ENCODE assay signal across 11 cellular contexts in genomic region chr13:102771298-102772041, GRCh38. TPM values are rescaled to one million over a fixed set of nuclear protein-coding genes. Genes with fewer than 3 reads are reported as not detected.
DNase-seq lines count a peak whose midpoint lies in the region; ATAC-seq and TF ChIP-seq lines count a peak whose summit lies in the region.
"Had no signal": no experiment of that assay in that cellular context is flagged by ENCODE, and none has a peak within 500 bp of the region (broad histone marks: within the 10 kb centered on the region; RNA-seq: fewer than 3 reads in every experiment).

No MANE protein-coding gene starts in this region.

- H3K9ac ChIP-seq in mesenchymal stem cell (ENCODE audit: low read length): peak overlapping the region; percentile 2

- peaks cover 11% of the 10 kb centered on the region for H3K36me3 Mint-ChIP-seq in CD8-positive, alpha-beta T cell
- H3K36me3 Mint-ChIP-seq in T-helper 17 cell (ENCODE audit: low read depth): no peaks in the 10 kb centered on the region

- no peaks in the 10 kb centered on the region for H3K36me3 ChIP-seq in CD8-positive, alpha-beta T cell (ENCODE audit: insufficient read depth, low read length)
- H3K36me3 ChIP-seq in HEK293 (ENCODE audit: control insufficient read depth in 2 of 2, insufficient read depth in 1 of 2, low read length in 2 of 2) (peaks cover 0 to 8% of the 10 kb centered on the region in 2 experiments; a peak in 2 of 3 replicates), mesenchymal stem cell (ENCODE audit: control insufficient read depth in 1 of 2, insufficient read depth in 2 of 2, low read depth in 1 of 2, low read length in 2 of 2) (peaks cover 6 to 10% of the 10 kb centered on the region in 2 experiments)

- DNase-seq in CD8-positive, alpha-beta T cell: no peak
- DNase-seq in T-helper 17 cell (no peak), mesenchymal stem cell (no peak), middle frontal gyrus (ENCODE audit: extremely low spot score, low spot score) (no peak), left lobe of liver (ENCODE audit: low spot score) (no peak), DMS53 treated with DMSO at 0.1 percent for 48 hours (lab: John Stamatoyannopoulos, UW; ENCODE audit: unreplicated experiment) (no peak), ACHN (no peak)
- DNase-seq: DMS 273 treated with DMSO at 0.1 percent for 48 hours, NCI-H446 had no signal

- H2BK12ac ChIP-seq in mesenchymal stem cell (ENCODE audit: low read length in 2 of 2): no peak overlapping the region

- no peak overlapping the region for H3K14ac ChIP-seq in mesenchymal stem cell (ENCODE audit: low read length in 2 of 2)

- H3K4me3 Mint-ChIP-seq in CD8-positive, alpha-beta T cell: peak overlapping the region; percentile 88
- H3K4me3 Mint-ChIP-seq in T-helper 17 cell: peak overlapping the region; percentile 28

- CTCF ChIA-PET in CD8-positive, alpha-beta T cell (lab: Charles Lee): interaction anchor here (0.9 kb wide), 1 partner anchor 11 kb away, joined by 3 read pairs; no protein-coding TSS in a partner anchor
- CTCF ChIA-PET in HEK293 (lab: Yijun Ruan, JAX): interaction anchor here (0.6 to 1.0 kb wide), 3 partner anchors 29 to 191 kb away, joined by 3 to 6 read pairs (median 3); no protein-coding TSS in a partner anchor

- no peaks in the 10 kb centered on the region for H3K27me3 ChIP-seq in CD8-positive, alpha-beta T cell (ENCODE audit: insufficient read depth, low read length)
- H3K27me3 ChIP-seq in mesenchymal stem cell (ENCODE audit: control insufficient read depth in 1 of 2, insufficient read depth in 1 of 2, low read length in 2 of 2): no peaks in the 10 kb centered on the region
- H3K27me3 ChIP-seq: SJSA1 had no signal

- intact Hi-C loops in CD8-positive, alpha-beta T cell (cut with DNase I, micrococcal nuclease): loop anchor here (2.0 to 5.0 kb wide), 2 partner anchors 89 to 377 kb away; no protein-coding TSS in a partner anchor

- no peak overlapping the region for H3K4me2 ChIP-seq in mesenchymal stem cell (ENCODE audit: low read length, poor library complexity, severe bottlenecking)

- no peak overlapping the region for H4K91ac ChIP-seq in mesenchymal stem cell (ENCODE audit: low read length)

- H3K4me3 ChIP-seq in CD8-positive, alpha-beta T cell (ENCODE audit: low read depth, low read length): no peak overlapping the region
- no peak overlapping the region for H3K4me3 ChIP-seq in HEK293 (ENCODE audit: low read depth, low read length)
- no peak overlapping the region for H3K4me3 ChIP-seq in mesenchymal stem cell (ENCODE audit: insufficient read depth in 1 of 2, low read depth in 1 of 2, low read length in 2 of 2)

- in situ Hi-C loops in ACHN (cut with HindIII; ENCODE audit: low pct_ligation_motif_present, low pct_unique_long_range_greater_than_20kb, low sequenced_read_pairs): no loop called here

- no peak overlapping the region for H2BK15ac ChIP-seq in mesenchymal stem cell (ENCODE audit: low read depth, poor library complexity, severe bottlenecking)

- H3K79me1 ChIP-seq in mesenchymal stem cell (replicated peaks; ENCODE audit: low read length, poor library complexity, severe bottlenecking): peaks cover 16% of the 10 kb centered on the region

- H3K9me3 ChIP-seq in CD8-positive, alpha-beta T cell (ENCODE audit: low read length): no peaks in the 10 kb centered on the region
- H3K9me3 ChIP-seq in HEK293 (ENCODE audit: control insufficient read depth, insufficient read depth, low read depth, low read length) (no peaks in the 10 kb centered on the region), T-helper 17 cell (ENCODE audit: control insufficient read depth, low read length, poor library complexity, severe bottlenecking) (no peaks in the 10 kb centered on the region), mesenchymal stem cell (ENCODE audit: control insufficient read depth, low read length) (no peaks in the 10 kb centered on the region)

- H3K27me3 Mint-ChIP-seq in CD8-positive, alpha-beta T cell (ENCODE audit: low read depth): no peaks in the 10 kb centered on the region
- no peaks in the 10 kb centered on the region for H3K27me3 Mint-ChIP-seq in T-helper 17 cell

- TF ChIP-seq CTCF in CD8-positive, alpha-beta T cell (IDR thresholded peaks at IDR 0.05): no peak
- no peak for TF ChIP-seq CTCF in HEK293 (tag by site-specific recombination; IDR thresholded peaks at IDR 0.05)

- H3K27ac ChIP-seq in CD8-positive, alpha-beta T cell (ENCODE audit: low read depth, low read length): no peak overlapping the region
- H3K27ac ChIP-seq in HEK293 (ENCODE audit: extremely low read depth, low read depth, low read length) (no peak overlapping the region), mesenchymal stem cell (ENCODE audit: low read length, poor library complexity, severe bottlenecking) (no peak overlapping the region)
- H3K27ac ChIP-seq: SJSA1 had no signal

- WGBS in mesenchymal stem cell: 93% methylated on average over 4 of the region's 6 CpGs

- peaks cover 15% of the 10 kb centered on the region for H3K4me1 ChIP-seq in CD8-positive, alpha-beta T cell (ENCODE audit: insufficient read depth, low read length)
- H3K4me1 ChIP-seq in HEK293 (ENCODE audit: control insufficient read depth, insufficient read depth, low read length): peaks cover 3% of the 10 kb centered on the region; the same call in 1 of the 2 replicates
- peaks cover 16% of the 10 kb centered on the region for H3K4me1 ChIP-seq in mesenchymal stem cell (ENCODE audit: control insufficient read depth, insufficient read depth, low read depth, low read length)

- POLR2A ChIA-PET in CD8-positive, alpha-beta T cell (lab: Charles Lee): no interaction called here
- POLR2A ChIA-PET in HEK293 (lab: Yijun Ruan, JAX): no interaction called here

- H2BK5ac ChIP-seq in mesenchymal stem cell (ENCODE audit: low read depth, low read length, poor library complexity, severe bottlenecking): no peak overlapping the region

- no peak overlapping the region for H4K8ac ChIP-seq in mesenchymal stem cell (ENCODE audit: low read length)

- no peaks in the 10 kb centered on the region for H3K9me3 Mint-ChIP-seq in CD8-positive, alpha-beta T cell

- no peak overlapping the region for H2AK5ac ChIP-seq in mesenchymal stem cell (ENCODE audit: low read length, severe bottlenecking)

- no peak overlapping the region for H3K4ac ChIP-seq in mesenchymal stem cell (ENCODE audit: low read depth in 1 of 2, low read length in 2 of 2)

- no peak for ATAC-seq in CD8-positive, alpha-beta T cell
- ATAC-seq in T-helper 17 cell (no peak), left lobe of liver (no peak)

- no peak overlapping the region for H2BK120ac ChIP-seq in mesenchymal stem cell (ENCODE audit: low read depth, low read length)

- H2AFZ ChIP-seq in mesenchymal stem cell (ENCODE audit: low read depth, low read length): no peak overlapping the region

- H3K27ac Mint-ChIP-seq in CD8-positive, alpha-beta T cell: no peak overlapping the region
- no peak overlapping the region for H3K27ac Mint-ChIP-seq in T-helper 17 cell

- peaks cover 31% of the 10 kb centered on the region for H3K4me1 Mint-ChIP-seq in CD8-positive, alpha-beta T cell (ENCODE audit: low read depth)
- H3K4me1 Mint-ChIP-seq in T-helper 17 cell: peaks cover 30% of the 10 kb centered on the region

- no peak overlapping the region for H3K18ac ChIP-seq in mesenchymal stem cell (ENCODE audit: low read depth in 1 of 2, low read length in 2 of 2)

- H3K23ac ChIP-seq in mesenchymal stem cell (ENCODE audit: low read length in 2 of 2): no peak overlapping the region

TF ChIP-seq in HEK293, 187 proteins besides CTCF, POLR2A, EP300 and RAD21 (continues in another document):
- TF ChIP-seq ZNF302 (tag by site-specific recombination; IDR thresholded peaks at IDR 0.05; ENCODE audit: low read depth) (no peak), ZNF23 (tag by site-specific recombination; IDR thresholded peaks at IDR 0.05; ENCODE audit: borderline replicate concordance) (no peak), ZNF354C (tag by site-specific recombination; IDR thresholded peaks at IDR 0.05; ENCODE audit: borderline replicate concordance, low read depth) (no peak), ZSCAN30 (tag by site-specific recombination; IDR thresholded peaks at IDR 0.05) (no peak), ZNF785 (tag by site-specific recombination; IDR thresholded peaks at IDR 0.05) (no peak), SCRT2 (tag by site-specific recombination; IDR thresholded peaks at IDR 0.05) (peak; percentile 61), GLIS1 (tag by site-specific recombination; IDR thresholded peaks at IDR 0.05) (no peak), ZNF510 (tag by site-specific recombination; IDR thresholded peaks at IDR 0.05; ENCODE audit: insufficient replicate concordance) (no peak), PRDM1 (tag by site-specific recombination; IDR thresholded peaks at IDR 0.05) (peak; percentile 76)
- TF ChIP-seq, protein P1, sequence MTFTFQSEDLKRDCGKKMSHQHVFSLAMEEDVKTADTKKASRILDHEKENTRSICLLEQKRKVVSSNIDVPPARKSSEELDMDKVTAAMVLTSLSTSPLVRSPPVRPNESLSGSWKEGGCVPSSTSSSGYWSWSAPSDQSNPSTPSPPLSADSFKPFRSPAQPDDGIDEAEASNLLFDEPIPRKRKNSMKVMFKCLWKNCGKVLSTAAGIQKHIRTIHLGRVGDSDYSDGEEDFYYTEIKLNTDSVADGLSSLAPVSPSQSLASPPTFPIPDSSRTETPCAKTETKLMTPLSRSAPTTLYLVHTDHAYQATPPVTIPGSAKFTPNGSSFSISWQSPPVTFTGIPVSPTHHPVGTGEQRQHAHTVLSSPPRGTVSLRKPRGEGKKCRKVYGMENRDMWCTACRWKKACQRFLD (tag by site-specific recombination; IDR thresholded peaks at IDR 0.05): no peak

RNA-seq across cellular contexts. Expression of gene TEX30, which starts 2.1 kb away (rescaled TPM):
- total RNA-seq in CD8-positive, alpha-beta T cell: 10 to 100 TPM; 10.4 to 10.9 TPM
- total RNA-seq in T-helper 17 cell (1 to 10 TPM; 3.0 to 4.8 TPM), left lobe of liver (9.4 TPM)
- 6.3 TPM for polyA plus RNA-seq in mesenchymal stem cell (2013, experiment 1 of 2)
- 6.3 TPM for polyA plus RNA-seq in mesenchymal stem cell (2013, experiment 2 of 2)

RNA-seq across cellular contexts. Expression of gene POGLUT2, which starts 27.3 kb away (rescaled TPM):
- total RNA-seq in CD8-positive, alpha-beta T cell: 1 to 10 TPM in 1 of 2 experiments, under 1 TPM in 1; 1.00 to 1.2 TPM
- total RNA-seq in T-helper 17 cell (under 1 TPM; 0.22 to 0.37 TPM), left lobe of liver (4.5 TPM)
- polyA plus RNA-seq in mesenchymal stem cell (2013, experiment 1 of 2): 22.4 TPM
- 22.9 TPM for polyA plus RNA-seq in mesenchymal stem cell (2013, experiment 2 of 2)

RNA-seq across cellular contexts. Expression of gene BIVM, which starts 27.4 kb away (rescaled TPM):
- 1 to 10 TPM; 5.6 to 6.0 TPM for total RNA-seq in CD8-positive, alpha-beta T cell
- total RNA-seq in T-helper 17 cell: 10 to 100 TPM in 1 of 2 donors, 1 to 10 TPM in 1; 9.9 to 10.7 TPM
- 12.7 TPM for polyA plus RNA-seq in mesenchymal stem cell (2013, experiment 1 of 2)
- polyA plus RNA-seq in mesenchymal stem cell (2013, experiment 2 of 2): 12.8 TPM
- 19.6 TPM for total RNA-seq in left lobe of liver
